In genomic region chr11:11569936-11570491, GRCh38 we compare ENCODE assay signal across 9 cellular contexts. TPM values are rescaled to one million over a fixed set of nuclear protein-coding genes. Genes with fewer than 3 reads are reported as not detected.
DNase-seq lines count a peak whose midpoint lies in the region; ATAC-seq and TF ChIP-seq lines count a peak whose summit lies in the region.
"Had no signal": no experiment of that assay in that cellular context is flagged by ENCODE, and none has a peak within 500 bp of the region (broad histone marks: within the 10 kb centered on the region; RNA-seq: fewer than 3 reads in every experiment).

No MANE protein-coding gene starts in this region.

- H3K36me3 ChIP-seq in MG63 = no peaks in the 10 kb centered on the region; the same call in 1 of the 2 replicates
- H3K36me3 ChIP-seq in thyroid gland = no peaks in the 10 kb centered on the region
- H3K36me3 ChIP-seq: neutrophil had no signal

- peak overlapping the region in 43 of 59 donors; percentile 13 to 76 (median 56) for H3K27ac ChIP-seq in dorsolateral prefrontal cortex
- H3K27ac ChIP-seq in thyroid gland = peak overlapping the region in 2 of 3 donors; percentile 44 to 58
- H3K27ac ChIP-seq: neutrophil had no signal

- WGBS in thyroid gland, 2 donors = 57 to 59% methylated on average over 13 to 14 of the region's 14 CpGs

- DNase-seq in MG63 (peak; percentile 85), dorsolateral prefrontal cortex (peak in 9 of 10 donors; percentile 33 to 71 (median 55)), lung microvascular endothelial cell (ENCODE audit: low read depth in 2 of 2) (peak; percentile 24 to 84), thyroid gland (peak; percentile 74 to 77), NCI-H345 treated with DMSO at 0.1 percent for 48 hours (lab: John Stamatoyannopoulos, UW; ENCODE audit: unreplicated experiment) (no peak), NCI-H146 treated with DMSO at 0.1 percent for 48 hours (lab: John Stamatoyannopoulos, UW; ENCODE audit: unreplicated experiment) (no peak), SK-N-DZ (ENCODE audit: low spot score) (no peak)

- intact Hi-C loops in dorsolateral prefrontal cortex (cut with DNase I) = no loop called here
- intact Hi-C loops in thyroid gland (cut with DNase I) = no loop called here

- no peak for ATAC-seq in GM18861 (IDR thresholded peaks at IDR 0.05; ENCODE audit: unreplicated experiment)

- H3K4me3 ChIP-seq in MG63 (no peak overlapping the region), dorsolateral prefrontal cortex (peak overlapping the region in 4 of 59 donors; percentile 1 to 10 (median 6)), thyroid gland (replicated peaks in 1 of 3) (no peak overlapping the region)

- H3K9me3 ChIP-seq in MG63 = no peaks in the 10 kb centered on the region
- no peaks in the 10 kb centered on the region for H3K9me3 ChIP-seq in thyroid gland
- H3K9me3 ChIP-seq: neutrophil had no signal

- TF ChIP-seq CTCF in dorsolateral prefrontal cortex (IDR thresholded peaks at IDR 0.05 in 54 of 56, conservative IDR thresholded peaks at IDR 0.05 in 2 of 56; ENCODE audit: low read depth in 1 of 56, partially characterized antibody in 56 of 56) = peak in 19 of 56 donors; percentile 8 to 37 (median 19)
- TF ChIP-seq CTCF in thyroid gland (IDR thresholded peaks at IDR 0.05) = peak in 1 of 6 experiments; percentile 4

- H3K27me3 ChIP-seq in MG63 (no peaks in the 10 kb centered on the region), dorsolateral prefrontal cortex (no peaks in the 10 kb centered on the region), thyroid gland (no peaks in the 10 kb centered on the region)

- peaks cover 28 to 47% of the 10 kb centered on the region in 2 donors for H3K4me1 ChIP-seq in thyroid gland

- peak in 1 of 2 donors; percentile 7 for TF ChIP-seq POLR2A in thyroid gland (IDR thresholded peaks at IDR 0.05)

RNA-seq across cellular contexts. Expression of gene GALNT18, which starts 51.8 kb away (rescaled TPM):
- 12.9 and 25.3 TPM in 2 replicates for total RNA-seq in MG63 (2014; rRNA removed; shearing (Covaris generic); ENCODE audit: low replicate concordance)
- total RNA-seq in dorsolateral prefrontal cortex (10 to 100 TPM; 15.6 to 50.3 (median 32.5) TPM), lung microvascular endothelial cell (64.5 and 240 TPM in 2 replicates), thyroid gland (10 to 100 TPM; 60.7 to 93.8 (median 87.5) TPM)
- 0.08 and 0.74 TPM in 2 replicates for polyA plus RNA-seq in SK-N-DZ (2014; cell fraction: cytosol; rRNA removed)
- 0.07 and 0.37 TPM in 2 replicates for polyA plus RNA-seq in SK-N-DZ (2014; cell fraction: nucleus; rRNA removed)

Comparison
In these comparisons a context has a peak if more than half of its experiments do, and no peak if none do; other contexts are left out.
1. DNase-seq: peak in MG63 (single experiment), dorsolateral prefrontal cortex (9 of 10), lung microvascular endothelial cell (2 of 2) and thyroid gland (2 of 2); none in NCI-H345 treated with DMSO at 0.1 percent for 48 hours (single experiment), NCI-H146 treated with DMSO at 0.1 percent for 48 hours (single experiment) and SK-N-DZ (single experiment).